In genomic region chr5:74259572-74259971, GRCh38 we compare ENCODE assay signal across 22 cellular contexts.
"Had no signal": no experiment of that assay in that cellular context is flagged by ENCODE, and none has a peak within 500 bp of the region (broad histone marks: within the 10 kb centered on the region; RNA-seq: fewer than 3 reads in every experiment).

No MANE protein-coding gene starts in this region.

- H3K4me1 ChIP-seq: right lobe of liver had no signal

- H3K27me3 Mint-ChIP-seq: type B pancreatic cell had no signal

- H3K4me1 Mint-ChIP-seq: activated CD4-positive, alpha-beta T cell treated with anti-CD3 and anti-CD28 coated beads for 36 hours; activated CD8-positive, alpha-beta memory T cell treated with anti-CD3 and anti-CD28 coated beads, Interleukin-2, amount 10 ng/mL, durations not matched to agents 7 days and 5 days had no signal

- H3K4me3 Mint-ChIP-seq: activated CD4-positive, alpha-beta T cell treated with anti-CD3 and anti-CD28 coated beads for 36 hours; activated CD8-positive, alpha-beta memory T cell treated with anti-CD3 and anti-CD28 coated beads, Interleukin-2, amount 10 ng/mL, durations not matched to agents 7 days and 5 days; activated CD8-positive, alpha-beta T cell treated with anti-CD3 and anti-CD28 coated beads, Interleukin-2, amount 10 ng/mL, durations not matched to agents 7 days and 5 days; mesothelial cell of epicardium; naive thymus-derived CD4-positive, alpha-beta T cell; stimulated activated naive CD8-positive, alpha-beta T cell treated with anti-CD3 and anti-CD28 coated beads, Interleukin-15, Interleukin-2, amounts not matched to agents 100 ng/mL and 50 ng/mL, for 24 hours; type B pancreatic cell had no signal

- H3K9me3 Mint-ChIP-seq: activated naive CD4-positive, alpha-beta T cell treated with anti-CD3 and anti-CD28 coated beads, Interleukin-2, amount 50 U/mL, for 72 hours; naive thymus-derived CD4-positive, alpha-beta T cell; stimulated activated naive CD8-positive, alpha-beta T cell treated with anti-CD3 and anti-CD28 coated beads, Interleukin-15, Interleukin-2, amounts not matched to agents 100 ng/mL and 50 ng/mL, for 24 hours; type B pancreatic cell had no signal

- H3K27me3 ChIP-seq: esophagus squamous epithelium, heart right ventricle, right lobe of liver, uterus had no signal

- H3K27ac ChIP-seq: esophagus squamous epithelium, heart right ventricle, right lobe of liver, thoracic aorta, uterus had no signal

- H3K36me3 ChIP-seq: esophagus squamous epithelium, heart right ventricle, right lobe of liver, thoracic aorta, uterus had no signal

- H3K27ac Mint-ChIP-seq: activated CD4-positive, alpha-beta T cell treated with anti-CD3 and anti-CD28 coated beads for 36 hours; activated CD8-positive, alpha-beta memory T cell treated with anti-CD3 and anti-CD28 coated beads, Interleukin-2, amount 10 ng/mL, durations not matched to agents 7 days and 5 days; activated CD8-positive, alpha-beta T cell treated with anti-CD3 and anti-CD28 coated beads, Interleukin-2, amount 10 ng/mL, durations not matched to agents 7 days and 5 days; activated naive CD4-positive, alpha-beta T cell treated with anti-CD3 and anti-CD28 coated beads, Interleukin-2, amount 50 U/mL, for 72 hours; mesothelial cell of epicardium; naive thymus-derived CD4-positive, alpha-beta T cell; stimulated activated naive CD8-positive, alpha-beta T cell treated with anti-CD3 and anti-CD28 coated beads, Interleukin-15, Interleukin-2, amounts not matched to agents 100 ng/mL and 50 ng/mL, for 24 hours had no signal

- DNase-seq: activated CD4-positive, alpha-beta T cell treated with anti-CD3 and anti-CD28 coated beads for 36 hours; activated CD4-positive, CD25-positive, alpha-beta regulatory T cell; activated CD8-positive, alpha-beta memory T cell treated with anti-CD3 and anti-CD28 coated beads, Interleukin-2, amount 10 ng/mL, durations not matched to agents 7 days and 5 days; activated CD8-positive, alpha-beta T cell treated with anti-CD3 and anti-CD28 coated beads, Interleukin-2, amount 10 ng/mL, durations not matched to agents 7 days and 5 days; activated naive CD4-positive, alpha-beta T cell; activated T-cell treated with anti-CD3 and anti-CD28 coated beads, Interleukin-2, amount 50 U/mL, for 48 hours; cerebellar nuclear complex; cortex of kidney; esophagus squamous epithelium; foreskin melanocyte; heart right ventricle; naive thymus-derived CD4-positive, alpha-beta T cell; posterior cingulate gyrus; right lobe of liver; stimulated activated CD4-positive, alpha-beta T cell treated with anti-CD3 and anti-CD28 coated beads, Interleukin-2, amount 100 ng/mL, for 48 hours; T-helper 2 cell; uterus had no signal

- H3K9me3 ChIP-seq: esophagus squamous epithelium, heart right ventricle, right lobe of liver, thoracic aorta, uterus had no signal

- H3K36me3 Mint-ChIP-seq: activated CD8-positive, alpha-beta memory T cell treated with anti-CD3 and anti-CD28 coated beads, Interleukin-2, amount 10 ng/mL, durations not matched to agents 7 days and 5 days; activated naive CD4-positive, alpha-beta T cell treated with anti-CD3 and anti-CD28 coated beads, Interleukin-2, amount 50 U/mL, for 72 hours; mesothelial cell of epicardium; naive thymus-derived CD4-positive, alpha-beta T cell; type B pancreatic cell had no signal

- ATAC-seq: activated CD4-positive, alpha-beta T cell treated with anti-CD3 and anti-CD28 coated beads for 36 hours; activated CD8-positive, alpha-beta memory T cell treated with anti-CD3 and anti-CD28 coated beads, Interleukin-2, amount 10 ng/mL, durations not matched to agents 7 days and 5 days; activated CD8-positive, alpha-beta T cell treated with anti-CD3 and anti-CD28 coated beads, Interleukin-2, amount 10 ng/mL, durations not matched to agents 7 days and 5 days; activated naive CD4-positive, alpha-beta T cell treated with anti-CD3 and anti-CD28 coated beads, Interleukin-2, amount 50 U/mL, for 72 hours; heart right ventricle; naive thymus-derived CD4-positive, alpha-beta T cell; right lobe of liver had no signal

- H3K4me3 ChIP-seq: esophagus squamous epithelium, heart right ventricle, right lobe of liver, thoracic aorta, uterus had no signal
